10 cellular contexts compared by ENCODE assay signal in the genomic region with DNA sequence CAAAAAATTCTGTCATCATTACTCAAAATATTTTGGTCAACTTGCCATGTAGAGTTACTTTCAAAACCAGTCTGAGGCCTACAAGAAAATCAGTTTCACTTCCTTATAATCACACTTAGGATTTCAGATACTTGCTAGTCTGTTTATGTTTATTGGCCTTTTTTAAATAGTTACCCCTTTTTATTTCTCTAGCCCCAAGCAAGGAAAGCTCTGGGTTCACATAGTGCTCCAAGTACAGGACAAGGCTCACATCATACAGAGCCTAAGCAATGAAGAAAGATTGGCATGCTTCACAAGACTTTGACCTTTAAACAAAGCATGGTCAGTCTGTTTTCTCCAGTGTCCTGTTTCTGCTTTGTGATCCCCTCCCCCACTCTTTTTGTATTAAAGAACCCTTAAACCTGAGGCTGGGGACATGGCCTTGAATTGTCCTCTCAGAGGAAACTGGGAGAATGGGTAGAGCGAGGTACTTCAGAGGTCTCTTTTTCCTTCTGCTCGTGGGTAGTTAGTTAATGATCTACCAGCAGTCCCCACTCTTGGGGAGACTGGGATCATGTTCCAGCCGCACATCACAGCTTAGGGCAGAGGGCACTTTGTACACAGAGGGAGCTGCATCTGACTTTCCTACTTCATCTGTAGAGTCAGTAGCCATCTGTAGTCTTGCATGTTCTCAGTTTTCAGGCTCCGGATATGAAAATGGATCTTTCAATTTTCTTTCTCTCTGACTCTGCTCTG. TPM values are rescaled to one million over a fixed set of nuclear protein-coding genes. Genes with fewer than 3 reads are reported as not detected.
A peak's percentile ranks its signal among the peaks of the same experiment; 100 is the strongest.
DNase-seq lines count a peak whose midpoint lies in the region; ATAC-seq and TF ChIP-seq lines count a peak whose summit lies in the region.
"Had no signal": no experiment of that assay in that cellular context is flagged by ENCODE, and none has a peak within 500 bp of the region (broad histone marks: within the 10 kb centered on the region; RNA-seq: fewer than 3 reads in every experiment).

No MANE protein-coding gene starts in this region.

- H3K4me3 ChIP-seq in gastroesophageal sphincter (no peak overlapping the region), testis (no peak overlapping the region), gastrocnemius medialis (no peak overlapping the region), foreskin fibroblast (ENCODE audit: low read depth in 1 of 2, low read length in 2 of 2) (no peak overlapping the region)

- no peak overlapping the region for H3K4me3 Mint-ChIP-seq in activated CD4-positive, alpha-beta memory T cell treated with anti-CD3 and anti-CD28 coated beads, Interleukin-2, amount 10 ng/mL, durations not matched to agents 7 days and 5 days
- no peak overlapping the region for H3K4me3 Mint-ChIP-seq in activated CD4-positive, alpha-beta memory T cell treated with anti-CD3 and anti-CD28 coated beads for 36 hours

- no peak for TF ChIP-seq EP300 in gastroesophageal sphincter (IDR thresholded peaks at IDR 0.05)

- intact Hi-C loops in activated CD4-positive, alpha-beta memory T cell treated with anti-CD3 and anti-CD28 coated beads for 36 hours (cut with micrococcal nuclease), result no loop called here
- intact Hi-C loops in testis (cut with DNase I; ENCODE audit: low total_unique reads), result no loop called here
- intact Hi-C loops in gastrocnemius medialis (cut with DNase I; ENCODE audit: low total_unique reads), result no loop called here

- CTCF ChIA-PET in activated CD4-positive, alpha-beta memory T cell treated with anti-CD3 and anti-CD28 coated beads, Interleukin-2, amount 10 ng/mL, durations not matched to agents 7 days and 5 days (lab: Charles Lee), result interaction anchor here (0.8 to 3.1 kb wide), 5 partner anchors 31 to 57 kb away, joined by 3 to 11 read pairs (median 5); a partner anchor contains a TSS
- CTCF ChIA-PET in activated CD4-positive, alpha-beta memory T cell treated with anti-CD3 and anti-CD28 coated beads for 36 hours (lab: Charles Lee), result interaction anchor here (1.3 kb wide), 1 partner anchor 57 kb away, joined by 3 read pairs; no protein-coding TSS in a partner anchor

- H3K27me3 Mint-ChIP-seq in activated CD4-positive, alpha-beta memory T cell treated with anti-CD3 and anti-CD28 coated beads, Interleukin-2, amount 10 ng/mL, durations not matched to agents 7 days and 5 days, result no peaks in the 10 kb centered on the region
- no peaks in the 10 kb centered on the region for H3K27me3 Mint-ChIP-seq in activated CD4-positive, alpha-beta memory T cell treated with anti-CD3 and anti-CD28 coated beads for 36 hours

- H3K9me3 Mint-ChIP-seq in activated CD4-positive, alpha-beta memory T cell treated with anti-CD3 and anti-CD28 coated beads, Interleukin-2, amount 10 ng/mL, durations not matched to agents 7 days and 5 days, result no peaks in the 10 kb centered on the region
- H3K9me3 Mint-ChIP-seq in activated CD4-positive, alpha-beta memory T cell treated with anti-CD3 and anti-CD28 coated beads for 36 hours, result no peaks in the 10 kb centered on the region

- WGBS in gastroesophageal sphincter (ENCODE audit: low coverage in 1 of 2), 2 donors, result 43 to 64% methylated on average over 3 of the region's 4 CpGs
- WGBS in testis, 2 donors, result 55 to 66% methylated on average over 4 of the region's 4 CpGs

- peak overlapping the region; percentile 57 for H3K27ac Mint-ChIP-seq in activated CD4-positive, alpha-beta memory T cell treated with anti-CD3 and anti-CD28 coated beads, Interleukin-2, amount 10 ng/mL, durations not matched to agents 7 days and 5 days
- H3K27ac Mint-ChIP-seq in activated CD4-positive, alpha-beta memory T cell treated with anti-CD3 and anti-CD28 coated beads for 36 hours, result no peak overlapping the region

- no peak for DNase-seq in activated CD4-positive, alpha-beta memory T cell treated with anti-CD3 and anti-CD28 coated beads, Interleukin-2, amount 10 ng/mL, durations not matched to agents 7 days and 5 days
- DNase-seq in activated CD4-positive, alpha-beta memory T cell treated with anti-CD3 and anti-CD28 coated beads for 36 hours, result no peak
- DNase-seq in HuH-7 (ENCODE audit: low spot score), result peak; percentile 68
- DNase-seq in testis, result no peak
- no peak for DNase-seq in gastrocnemius medialis
- DNase-seq in foreskin fibroblast, result no peak
- no peak for DNase-seq in NCI-H69 (lab: John Stamatoyannopoulos, UW)
- DNase-seq: erythroblast, NCI-H2081 treated with DMSO at 0.1 percent for 48 hours had no signal

- TF ChIP-seq POLR2A in gastroesophageal sphincter (IDR thresholded peaks at IDR 0.05) (no peak), testis (IDR thresholded peaks at IDR 0.05) (no peak), gastrocnemius medialis (IDR thresholded peaks at IDR 0.05) (no peak)

- H3K27me3 ChIP-seq in gastroesophageal sphincter (no peaks in the 10 kb centered on the region), testis (no peaks in the 10 kb centered on the region), gastrocnemius medialis (no peaks in the 10 kb centered on the region)

- peaks cover 0 to 9% (median 0%) of the 10 kb centered on the region in 3 donors for H3K4me1 ChIP-seq in gastroesophageal sphincter
- H3K4me1 ChIP-seq in testis, result peaks cover 24% of the 10 kb centered on the region
- peaks cover 5 to 15% of the 10 kb centered on the region in 2 donors for H3K4me1 ChIP-seq in gastrocnemius medialis

- peak overlapping the region in 3 of 4 donors; percentile 18 to 52 (median 25) for H3K27ac ChIP-seq in gastroesophageal sphincter
- peak overlapping the region; percentile 44 to 51 for H3K27ac ChIP-seq in testis
- H3K27ac ChIP-seq in gastrocnemius medialis, result no peak overlapping the region

- ATAC-seq in gastroesophageal sphincter, result no peak
- ATAC-seq in gastrocnemius medialis, result no peak

- in situ Hi-C loops in gastrocnemius medialis (cut with MboI; ENCODE audit: low sequenced_read_pairs in 4 of 4), result no loop called here

- peaks cover 64% of the 10 kb centered on the region for H3K4me1 Mint-ChIP-seq in activated CD4-positive, alpha-beta memory T cell treated with anti-CD3 and anti-CD28 coated beads, Interleukin-2, amount 10 ng/mL, durations not matched to agents 7 days and 5 days
- H3K4me1 Mint-ChIP-seq in activated CD4-positive, alpha-beta memory T cell treated with anti-CD3 and anti-CD28 coated beads for 36 hours (ENCODE audit: low read depth), result peaks cover 7% of the 10 kb centered on the region

- H3K9me3 ChIP-seq in gastroesophageal sphincter (no peaks in the 10 kb centered on the region), testis (no peaks in the 10 kb centered on the region), gastrocnemius medialis (no peaks in the 10 kb centered on the region)

- no peaks in the 10 kb centered on the region for H3K36me3 ChIP-seq in gastroesophageal sphincter
- no peaks in the 10 kb centered on the region for H3K36me3 ChIP-seq in testis (ENCODE audit: low read depth, missing control alignments)
- no peaks in the 10 kb centered on the region for H3K36me3 ChIP-seq in gastrocnemius medialis

- POLR2A ChIA-PET in activated CD4-positive, alpha-beta memory T cell treated with anti-CD3 and anti-CD28 coated beads, Interleukin-2, amount 10 ng/mL, durations not matched to agents 7 days and 5 days (lab: Charles Lee), result interaction anchor here (0.6 to 1.9 kb wide), 4 partner anchors 10 to 31 kb away, joined by 3 to 7 read pairs (median 6); a partner anchor contains a TSS
- POLR2A ChIA-PET in activated CD4-positive, alpha-beta memory T cell treated with anti-CD3 and anti-CD28 coated beads for 36 hours (lab: Charles Lee), result no interaction called here

- peaks cover 12% of the 10 kb centered on the region for H3K36me3 Mint-ChIP-seq in activated CD4-positive, alpha-beta memory T cell treated with anti-CD3 and anti-CD28 coated beads, Interleukin-2, amount 10 ng/mL, durations not matched to agents 7 days and 5 days (ENCODE audit: low read depth)
- no peaks in the 10 kb centered on the region for H3K36me3 Mint-ChIP-seq in activated CD4-positive, alpha-beta memory T cell treated with anti-CD3 and anti-CD28 coated beads for 36 hours

- TF ChIP-seq CTCF in gastroesophageal sphincter (IDR thresholded peaks at IDR 0.05), result no peak
- no peak for TF ChIP-seq CTCF in testis (IDR thresholded peaks at IDR 0.05)
- no peak for TF ChIP-seq CTCF in gastrocnemius medialis (IDR thresholded peaks at IDR 0.05 in 4 of 5, conservative IDR thresholded peaks at IDR 0.05 in 1 of 5)
- TF ChIP-seq CTCF in foreskin fibroblast (IDR thresholded peaks at IDR 0.05; ENCODE audit: low read depth, low read length), result no peak

RNA-seq across cellular contexts. Expression of a gene that starts 30.6 kb away (rescaled TPM):
- 10 to 100 TPM; 38.2 to 43.0 TPM for total RNA-seq in activated CD4-positive, alpha-beta memory T cell treated with anti-CD3 and anti-CD28 coated beads, Interleukin-2, amount 10 ng/mL, durations not matched to agents 7 days and 5 days
- total RNA-seq in activated CD4-positive, alpha-beta memory T cell treated with anti-CD3 and anti-CD28 coated beads for 36 hours, result 1 to 10 TPM; 5.4 to 5.8 TPM
- 10 to 100 TPM in 1 of 4 donors, 1 to 10 TPM in 1, under 1 TPM in 2; 0.66 to 10.1 (median 0.99) TPM for total RNA-seq in gastroesophageal sphincter
- 10 to 100 TPM; 12.7 to 13.7 TPM for total RNA-seq in testis
- 6.8 TPM for polyA plus RNA-seq in testis (ENCODE audit: insufficient read depth, low read depth, low replicate concordance)
- total RNA-seq in gastrocnemius medialis, result 1 to 10 TPM in 1 of 4 donors, under 1 TPM in 3; 0.36 to 2.0 (median 0.53) TPM

RNA-seq across cellular contexts. Expression of a gene that starts 54.9 kb away (rescaled TPM):
- total RNA-seq in activated CD4-positive, alpha-beta memory T cell treated with anti-CD3 and anti-CD28 coated beads, Interleukin-2, amount 10 ng/mL, durations not matched to agents 7 days and 5 days, result not detected
- not detected for total RNA-seq in activated CD4-positive, alpha-beta memory T cell treated with anti-CD3 and anti-CD28 coated beads for 36 hours
- 1 to 10 TPM in 1 of 4 donors, not detected in 3; 6.5 TPM for total RNA-seq in gastroesophageal sphincter
- total RNA-seq in testis, result not detected
- polyA plus RNA-seq in testis (ENCODE audit: insufficient read depth, low read depth, low replicate concordance), result not detected
- total RNA-seq in gastrocnemius medialis, result not detected

Comparison
In these comparisons a context has a peak if more than half of its experiments do, and no peak if none do; other contexts are left out.
1. H3K27ac ChIP-seq: peak in gastroesophageal sphincter (3 of 4) and testis (2 of 2); none in gastrocnemius medialis (0 of 4).